Comparison of ENCODE assay signal across 9 cellular contexts in the genomic region with DNA sequence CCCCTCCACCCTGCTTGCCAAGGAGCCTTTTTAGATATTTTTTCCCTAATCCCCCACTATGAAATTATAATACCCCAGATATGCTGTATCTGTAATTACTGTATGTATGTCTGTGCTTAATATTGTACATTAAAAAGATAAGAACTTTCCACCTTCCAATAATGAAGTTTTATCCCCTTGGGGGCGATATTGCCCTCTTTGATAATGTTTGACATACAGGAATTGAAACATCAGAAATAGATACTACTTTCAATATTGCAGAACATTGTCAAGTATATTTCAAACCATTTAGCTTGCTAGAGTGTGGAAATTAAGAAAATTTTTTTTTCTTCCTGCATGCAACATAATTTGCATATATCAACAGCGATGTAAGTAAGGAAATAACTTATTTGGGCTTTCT. TPM values are rescaled to one million over a fixed set of nuclear protein-coding genes. Genes with fewer than 3 reads are reported as not detected.
DNase-seq lines count a peak whose midpoint lies in the region; ATAC-seq and TF ChIP-seq lines count a peak whose summit lies in the region.
"Had no signal": no experiment of that assay in that cellular context is flagged by ENCODE, and none has a peak within 500 bp of the region (broad histone marks: within the 10 kb centered on the region; RNA-seq: fewer than 3 reads in every experiment).

No MANE protein-coding gene starts in this region.

- no peaks in the 10 kb centered on the region for H3K9me2 ChIP-seq in SU-DHL-6 (replicated peaks; ENCODE audit: insufficient read depth, low read length)

- no peak overlapping the region for H2AFZ ChIP-seq in SU-DHL-6 (ENCODE audit: low read depth, low read length, severe bottlenecking)

- TF ChIP-seq CTCF in SU-DHL-6 (IDR thresholded peaks at IDR 0.05; ENCODE audit: insufficient read depth, low read length, poor library complexity, severe bottlenecking): peak; percentile 16

- H4K20me1 ChIP-seq in SU-DHL-6 (ENCODE audit: low read depth, low read length): no peaks in the 10 kb centered on the region

- no peaks in the 10 kb centered on the region for H3K36me3 Mint-ChIP-seq in activated naive CD4-positive, alpha-beta T cell treated with anti-CD3 and anti-CD28 coated beads, Interleukin-2, amount 10 ng/mL, durations not matched to agents 7 days and 5 days
- H3K36me3 Mint-ChIP-seq: activated naive CD4-positive, alpha-beta T cell treated with anti-CD3 and anti-CD28 coated beads, Interleukin-2, amount 50 U/mL, for 72 hours had no signal

- DNase-seq in lung microvascular endothelial cell (ENCODE audit: low read depth in 2 of 2): peak; percentile 42 to 77
- DNase-seq in activated naive CD4-positive, alpha-beta T cell treated with anti-CD3 and anti-CD28 coated beads, Interleukin-2, amount 10 ng/mL, durations not matched to agents 7 days and 5 days: no peak
- DNase-seq in NCI-H1436 (lab: John Stamatoyannopoulos, UW): no peak
- no peak for DNase-seq in right cardiac atrium
- no peak for DNase-seq in SKM-1 treated with dmso at 0.1 percent for 144 hours (lab: John Stamatoyannopoulos, UW; ENCODE audit: unreplicated experiment)

- WGBS in right cardiac atrium: 90% methylated on average over 2 of the region's 2 CpGs

- no peaks in the 10 kb centered on the region for H3K36me3 ChIP-seq in SU-DHL-6 (ENCODE audit: low read length)

- no peak overlapping the region for H3K27ac Mint-ChIP-seq in activated naive CD4-positive, alpha-beta T cell treated with anti-CD3 and anti-CD28 coated beads, Interleukin-2, amount 10 ng/mL, durations not matched to agents 7 days and 5 days
- H3K27ac Mint-ChIP-seq: activated naive CD4-positive, alpha-beta T cell treated with anti-CD3 and anti-CD28 coated beads, Interleukin-2, amount 50 U/mL, for 72 hours had no signal

- H3F3A ChIP-seq in SU-DHL-6 (ENCODE audit: insufficient read depth): no peaks in the 10 kb centered on the region

- ATAC-seq in GM18498 (IDR thresholded peaks at IDR 0.05; ENCODE audit: unreplicated experiment): peak; percentile 59
- peak; percentile 47 for ATAC-seq in HG03060 (IDR thresholded peaks at IDR 0.05; ENCODE audit: low read depth, unreplicated experiment)
- no peak for ATAC-seq in right cardiac atrium
- ATAC-seq: activated naive CD4-positive, alpha-beta T cell treated with anti-CD3 and anti-CD28 coated beads, Interleukin-2, amount 50 U/mL, for 72 hours had no signal

- no peaks in the 10 kb centered on the region for H3K9me3 Mint-ChIP-seq in activated naive CD4-positive, alpha-beta T cell treated with anti-CD3 and anti-CD28 coated beads, Interleukin-2, amount 10 ng/mL, durations not matched to agents 7 days and 5 days
- H3K9me3 Mint-ChIP-seq: activated naive CD4-positive, alpha-beta T cell treated with anti-CD3 and anti-CD28 coated beads, Interleukin-2, amount 50 U/mL, for 72 hours had no signal

- H3K4me3 ChIP-seq in SU-DHL-6 (ENCODE audit: insufficient read depth, low read length, poor library complexity, severe bottlenecking): no peak overlapping the region
- no peak overlapping the region for H3K4me3 ChIP-seq in right cardiac atrium (ENCODE audit: low read length)

- no peak overlapping the region for H3K4me3 Mint-ChIP-seq in activated naive CD4-positive, alpha-beta T cell treated with anti-CD3 and anti-CD28 coated beads, Interleukin-2, amount 10 ng/mL, durations not matched to agents 7 days and 5 days

- no peaks in the 10 kb centered on the region for H3K27me3 Mint-ChIP-seq in activated naive CD4-positive, alpha-beta T cell treated with anti-CD3 and anti-CD28 coated beads, Interleukin-2, amount 10 ng/mL, durations not matched to agents 7 days and 5 days

- no peak overlapping the region for H3K4me2 ChIP-seq in SU-DHL-6 (ENCODE audit: low read depth, low read length, poor library complexity, severe bottlenecking)

- no peaks in the 10 kb centered on the region for H3K27me3 ChIP-seq in SU-DHL-6 (ENCODE audit: low read length)
- H3K27me3 ChIP-seq in right cardiac atrium (ENCODE audit: control insufficient read depth, insufficient read depth): no peaks in the 10 kb centered on the region

- H3K4me1 Mint-ChIP-seq in activated naive CD4-positive, alpha-beta T cell treated with anti-CD3 and anti-CD28 coated beads, Interleukin-2, amount 10 ng/mL, durations not matched to agents 7 days and 5 days: peaks cover 16% of the 10 kb centered on the region

- H3K79me2 ChIP-seq in SU-DHL-6 (ENCODE audit: insufficient read depth, low read length): no peaks in the 10 kb centered on the region

- CTCF ChIA-PET in activated naive CD4-positive, alpha-beta T cell treated with anti-CD3 and anti-CD28 coated beads, Interleukin-2, amount 10 ng/mL, durations not matched to agents 7 days and 5 days (lab: Charles Lee): interaction anchor here (0.7 to 1.3 kb wide), 4 partner anchors 39 to 440 kb away, joined by 3 to 8 read pairs (median 4); a partner anchor contains a TSS

- H3K4me1 ChIP-seq in right cardiac atrium (ENCODE audit: control insufficient read depth, insufficient read depth, low read length): no peaks in the 10 kb centered on the region

- intact Hi-C loops in right cardiac atrium (cut with DNase I): no loop called here

- H3K9me3 ChIP-seq in SU-DHL-6 (ENCODE audit: insufficient read depth, low read length) (no peaks in the 10 kb centered on the region), right cardiac atrium (ENCODE audit: control insufficient read depth, low read length) (no peaks in the 10 kb centered on the region)

- no peak overlapping the region for H3K9ac ChIP-seq in SU-DHL-6 (ENCODE audit: low read length)

- no peak overlapping the region for H3K27ac ChIP-seq in SU-DHL-6 (ENCODE audit: low read depth, low read length)
- no peak overlapping the region for H3K27ac ChIP-seq in right cardiac atrium (ENCODE audit: low read length)

RNA-seq across cellular contexts. Expression of a gene that starts 58.9 kb away (rescaled TPM):
- total RNA-seq in lung microvascular endothelial cell: 4.1 and 5.6 TPM in 2 replicates
- 10 to 100 TPM; 12.2 to 16.5 (median 13.4) TPM for total RNA-seq in right cardiac atrium
- polyA plus RNA-seq in right cardiac atrium: 5.1 TPM

Comparison
In these comparisons a context has a peak if more than half of its experiments do, and no peak if none do; other contexts are left out.
1. ATAC-seq: peak in GM18498 (single experiment) and HG03060 (single experiment); none in right cardiac atrium (0 of 2).
2. DNase-seq: peak in lung microvascular endothelial cell (2 of 2); none in activated naive CD4-positive, alpha-beta T cell treated with anti-CD3 and anti-CD28 coated beads, Interleukin-2, amount 10 ng/mL, durations not matched to agents 7 days and 5 days (single experiment), NCI-H1436 (single experiment), right cardiac atrium (0 of 3) and SKM-1 treated with dmso at 0.1 percent for 144 hours (single experiment).